In the genomic region with DNA sequence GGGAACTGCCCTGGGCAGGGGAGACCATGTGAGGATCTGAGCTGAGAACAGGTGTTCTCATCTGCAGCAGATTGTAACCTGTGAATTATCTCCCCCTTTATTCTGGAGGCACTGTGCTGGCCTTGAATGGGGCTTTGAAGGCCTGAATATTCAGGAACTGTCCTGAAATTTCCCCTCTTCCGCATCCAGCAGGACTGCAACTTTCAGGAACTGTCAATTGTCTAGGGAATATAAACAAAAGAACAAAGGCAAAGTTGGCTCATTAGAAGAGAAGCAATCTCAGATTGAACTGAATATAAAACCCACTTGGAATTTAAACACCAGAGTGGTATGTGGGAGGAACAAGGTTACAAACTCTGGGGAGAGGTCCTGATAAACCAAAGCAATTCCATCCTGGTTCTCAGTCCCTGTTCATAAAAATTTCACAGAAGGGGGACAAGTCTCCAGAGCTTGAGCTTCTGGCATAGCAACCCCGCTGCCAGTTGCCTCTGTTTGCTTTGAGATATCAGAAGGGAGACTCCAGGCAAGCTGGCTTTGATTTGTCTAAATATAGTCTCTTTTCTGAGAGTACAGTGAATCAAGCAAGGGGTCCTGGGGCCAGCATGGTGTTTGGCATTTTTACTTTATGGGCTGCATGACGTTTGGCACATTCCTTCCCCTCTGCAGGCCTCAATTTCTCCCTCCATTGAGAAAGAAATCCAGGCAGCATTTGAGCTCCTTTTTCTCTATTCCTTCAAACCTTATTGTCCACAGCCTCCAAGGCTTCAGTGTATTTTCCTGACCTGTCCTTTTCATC, we compare ENCODE assay signal across 24 cellular contexts. TPM values are rescaled to one million over a fixed set of nuclear protein-coding genes. Genes with fewer than 3 reads are reported as not detected.
DNase-seq lines count a peak whose midpoint lies in the region; ATAC-seq lines count a peak whose summit lies in the region.
"Had no signal": no experiment of that assay in that cellular context is flagged by ENCODE, and none has a peak within 500 bp of the region (broad histone marks: within the 10 kb centered on the region; RNA-seq: fewer than 3 reads in every experiment).

No MANE protein-coding gene starts in this region.

- intact Hi-C loops in right cardiac atrium (cut with DNase I) = no loop called here

- peaks cover 9% of the 10 kb centered on the region for H3K4me1 ChIP-seq in right cardiac atrium (ENCODE audit: control insufficient read depth, insufficient read depth, low read length)
- H3K4me1 ChIP-seq: breast epithelium, uterus had no signal

- no peaks in the 10 kb centered on the region for H3K36me3 Mint-ChIP-seq in stimulated activated effector memory CD8-positive, alpha-beta T cell treated with anti-CD3 and anti-CD28 coated beads, Interleukin-12 subunit alpha, Interleukin-12 subunit beta, amount 100 ng/mL, for 72 hours
- no peaks in the 10 kb centered on the region for H3K36me3 Mint-ChIP-seq in stimulated activated naive B cell treated with anti-CD40 and anti-IgM and Interleukin-4, amounts not matched to agents 10 μg/mL and 1 μg/mL and 100 μg/mL, for 72 hours

- no peak overlapping the region for H3K4me3 ChIP-seq in right cardiac atrium (ENCODE audit: low read length)
- H3K4me3 ChIP-seq: breast epithelium, coronary artery, SK-N-MC, suprapubic skin, uterus had no signal

- no peak overlapping the region for H3K4me3 Mint-ChIP-seq in stimulated activated effector memory CD8-positive, alpha-beta T cell treated with anti-CD3 and anti-CD28 coated beads, Interleukin-12 subunit alpha, Interleukin-12 subunit beta, amount 100 ng/mL, for 72 hours
- no peak overlapping the region for H3K4me3 Mint-ChIP-seq in stimulated activated naive B cell treated with anti-CD40 and anti-IgM and Interleukin-4, amounts not matched to agents 10 μg/mL and 1 μg/mL and 100 μg/mL, for 72 hours
- H3K4me3 Mint-ChIP-seq: activated CD4-positive, alpha-beta T cell treated with anti-CD3 and anti-CD28 coated beads, Interleukin-2, amount 10 ng/mL, durations not matched to agents 7 days and 5 days had no signal

- peak overlapping the region; percentile 70 for H3K27ac ChIP-seq in right cardiac atrium (ENCODE audit: low read length)
- H3K27ac ChIP-seq: breast epithelium, C4-2B, coronary artery, SK-N-MC, suprapubic skin had no signal

- H3K27ac Mint-ChIP-seq in stimulated activated effector memory CD8-positive, alpha-beta T cell treated with anti-CD3 and anti-CD28 coated beads, Interleukin-12 subunit alpha, Interleukin-12 subunit beta, amount 100 ng/mL, for 72 hours = peak overlapping the region; percentile 50
- H3K27ac Mint-ChIP-seq in stimulated activated naive B cell treated with anti-CD40 and anti-IgM and Interleukin-4, amounts not matched to agents 10 μg/mL and 1 μg/mL and 100 μg/mL, for 72 hours = no peak overlapping the region
- H3K27ac Mint-ChIP-seq: activated CD4-positive, alpha-beta T cell treated with anti-CD3 and anti-CD28 coated beads, Interleukin-2, amount 10 ng/mL, durations not matched to agents 7 days and 5 days had no signal

- H3K9me3 ChIP-seq in right cardiac atrium (ENCODE audit: control insufficient read depth, low read length) = no peaks in the 10 kb centered on the region
- H3K9me3 ChIP-seq: breast epithelium, suprapubic skin, uterus had no signal

- no peaks in the 10 kb centered on the region for H3K27me3 ChIP-seq in right cardiac atrium (ENCODE audit: control insufficient read depth, insufficient read depth)
- H3K27me3 ChIP-seq: breast epithelium, suprapubic skin, uterus had no signal

- WGBS in right cardiac atrium = 25% methylated on average over 3 of the region's 3 CpGs

- peaks cover 11% of the 10 kb centered on the region for H3K4me1 Mint-ChIP-seq in stimulated activated effector memory CD8-positive, alpha-beta T cell treated with anti-CD3 and anti-CD28 coated beads, Interleukin-12 subunit alpha, Interleukin-12 subunit beta, amount 100 ng/mL, for 72 hours
- H3K4me1 Mint-ChIP-seq in stimulated activated naive B cell treated with anti-CD40 and anti-IgM and Interleukin-4, amounts not matched to agents 10 μg/mL and 1 μg/mL and 100 μg/mL, for 72 hours = peaks cover 0 to 2% of the 10 kb centered on the region in 2 donors
- H3K4me1 Mint-ChIP-seq: activated CD4-positive, alpha-beta T cell treated with anti-CD3 and anti-CD28 coated beads, Interleukin-2, amount 10 ng/mL, durations not matched to agents 7 days and 5 days had no signal

- H3K27me3 Mint-ChIP-seq in stimulated activated naive B cell treated with anti-CD40 and anti-IgM and Interleukin-4, amounts not matched to agents 10 μg/mL and 1 μg/mL and 100 μg/mL, for 72 hours = peaks cover 0 to 7% of the 10 kb centered on the region in 2 donors

- ATAC-seq in right cardiac atrium = peak; percentile 38 to 56
- ATAC-seq in stimulated activated effector memory CD8-positive, alpha-beta T cell treated with anti-CD3 and anti-CD28 coated beads, Interleukin-12 subunit alpha, Interleukin-12 subunit beta, amount 100 ng/mL, for 72 hours = no peak
- no peak for ATAC-seq in GM21528 (IDR thresholded peaks at IDR 0.05; ENCODE audit: low FRiP score, unreplicated experiment)
- no peak for ATAC-seq in stimulated activated naive B cell treated with anti-CD40 and anti-IgM and Interleukin-4, amounts not matched to agents 10 μg/mL and 1 μg/mL and 100 μg/mL, for 72 hours (replicated peaks)
- ATAC-seq: HCT116, left colon had no signal

- H3K9me3 Mint-ChIP-seq in stimulated activated effector memory CD8-positive, alpha-beta T cell treated with anti-CD3 and anti-CD28 coated beads, Interleukin-12 subunit alpha, Interleukin-12 subunit beta, amount 100 ng/mL, for 72 hours = no peaks in the 10 kb centered on the region
- H3K9me3 Mint-ChIP-seq in stimulated activated naive B cell treated with anti-CD40 and anti-IgM and Interleukin-4, amounts not matched to agents 10 μg/mL and 1 μg/mL and 100 μg/mL, for 72 hours = no peaks in the 10 kb centered on the region
- H3K9me3 Mint-ChIP-seq: activated CD4-positive, alpha-beta T cell treated with anti-CD3 and anti-CD28 coated beads, Interleukin-2, amount 10 ng/mL, durations not matched to agents 7 days and 5 days had no signal

- DNase-seq in NCI-H69 (lab: John Stamatoyannopoulos, UW) (peak; percentile 37), dermis microvascular lymphatic vessel endothelial cell (ENCODE audit: low read depth in 2 of 2) (peak; percentile 17 to 29), right cardiac atrium (no peak), 8988T (no peak)
- peak in 1 of 2 donors; percentile 30 for DNase-seq in stimulated activated effector memory CD8-positive, alpha-beta T cell treated with anti-CD3 and anti-CD28 coated beads, Interleukin-12 subunit alpha, Interleukin-12 subunit beta, amount 100 ng/mL, for 72 hours (ENCODE audit: low spot score in 2 of 2)
- DNase-seq in stimulated activated naive B cell treated with anti-CD40 and anti-IgM and Interleukin-4, amounts not matched to agents 10 μg/mL and 1 μg/mL and 100 μg/mL, for 72 hours = no peak
- DNase-seq: activated CD4-positive, alpha-beta T cell treated with anti-CD3 and anti-CD28 coated beads, Interleukin-2, amount 10 ng/mL, durations not matched to agents 7 days and 5 days; activated naive CD4-positive, alpha-beta T cell treated with Interleukin-2 at 50 U/mL for 16 hours; activated T-cell treated with anti-CD3 and anti-CD28 coated beads, Interleukin-2, amount 50 U/mL, for 48 hours; amniotic stem cell; head of caudate nucleus; left colon; NCI-H1694 treated with DMSO at 0.1 percent for 48 hours; NCI-H526; stimulated activated CD8-positive, alpha-beta memory T cell treated with anti-CD3 and anti-CD28 coated beads, Interleukin-4, amount 100 ng/mL, for 48 hours; uterus had no signal

RNA-seq across cellular contexts. Expression of a gene that starts 47.5 kb away (rescaled TPM):
- total RNA-seq in dermis microvascular lymphatic vessel endothelial cell (10.7 and 12.3 TPM in 2 replicates), right cardiac atrium (1 to 10 TPM; 5.0 to 9.2 (median 7.9) TPM)
- polyA plus RNA-seq in right cardiac atrium = 2.4 TPM
- polyA plus RNA-seq: neural cell had no signal

Comparison
In these comparisons a context has a peak if more than half of its experiments do, and no peak if none do; other contexts are left out.
1. DNase-seq: peak in NCI-H69 (single experiment) and dermis microvascular lymphatic vessel endothelial cell (2 of 2); none in right cardiac atrium (0 of 3), 8988T (single experiment) and stimulated activated naive B cell treated with anti-CD40 and anti-IgM and Interleukin-4, amounts not matched to agents 10 μg/mL and 1 μg/mL and 100 μg/mL, for 72 hours (single experiment).
2. ATAC-seq: peak in right cardiac atrium (2 of 2); none in stimulated activated effector memory CD8-positive, alpha-beta T cell treated with anti-CD3 and anti-CD28 coated beads, Interleukin-12 subunit alpha, Interleukin-12 subunit beta, amount 100 ng/mL, for 72 hours (single experiment), GM21528 (single experiment) and stimulated activated naive B cell treated with anti-CD40 and anti-IgM and Interleukin-4, amounts not matched to agents 10 μg/mL and 1 μg/mL and 100 μg/mL, for 72 hours (0 of 2).